13 cellular contexts compared by ENCODE assay signal in the genomic region with DNA sequence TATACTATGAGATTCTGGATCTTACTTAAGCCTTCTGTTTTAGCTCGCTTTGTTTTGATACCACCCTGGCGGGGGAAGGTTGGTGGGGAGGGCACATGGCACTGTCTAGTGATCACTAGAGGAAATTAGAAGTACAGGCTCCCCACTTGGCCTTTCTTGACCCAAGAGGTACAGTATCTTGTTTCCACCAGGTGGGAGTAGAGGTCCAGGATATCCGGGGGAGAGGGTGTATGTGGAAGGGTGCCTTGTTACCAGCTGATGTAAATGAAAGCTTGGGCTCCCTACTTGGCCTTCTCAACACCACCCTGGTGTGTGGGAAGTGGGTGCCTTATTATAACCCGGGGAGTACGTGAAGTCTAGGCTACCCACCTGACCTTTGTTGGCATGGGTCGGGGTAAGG. TPM values are rescaled to one million over a fixed set of nuclear protein-coding genes. Genes with fewer than 3 reads are reported as not detected.
DNase-seq lines count a peak whose midpoint lies in the region; ATAC-seq, FAIRE-seq and TF ChIP-seq lines count a peak whose summit lies in the region.
"Had no signal": no experiment of that assay in that cellular context is flagged by ENCODE, and none has a peak within 500 bp of the region (broad histone marks: within the 10 kb centered on the region; RNA-seq: fewer than 3 reads in every experiment).

No MANE protein-coding gene starts in this region.

- H3K36me3 ChIP-seq in left lung (no peaks in the 10 kb centered on the region), kidney (ENCODE audit: control insufficient read depth in 1 of 2, insufficient read depth in 2 of 2, low read length in 2 of 2) (no peaks in the 10 kb centered on the region)
- H3K36me3 ChIP-seq: gastrocnemius medialis, thoracic aorta had no signal

- no peak overlapping the region for H3K9ac ChIP-seq in kidney (ENCODE audit: low read length in 2 of 2)

- H3K27ac ChIP-seq in left lung = no peak overlapping the region
- H3K27ac ChIP-seq in kidney (ENCODE audit: low read depth in 2 of 2, low read length in 2 of 2) = no peak overlapping the region
- H3K27ac ChIP-seq: gastrocnemius medialis, thoracic aorta had no signal

- peak; percentile 36 for ATAC-seq in left lung
- ATAC-seq: gastrocnemius medialis had no signal

- TF ChIP-seq POLR2A in H54 (IDR thresholded peaks at IDR 0.05; ENCODE audit: low read depth, low read length) = no peak

- peaks cover 0 to 20% of the 10 kb centered on the region in 2 donors for H3K4me1 ChIP-seq in left lung
- peaks cover 0 to 4% of the 10 kb centered on the region in 2 donors for H3K4me1 ChIP-seq in kidney (ENCODE audit: control insufficient read depth in 1 of 2, insufficient read depth in 1 of 2, low read depth in 1 of 2, low read length in 2 of 2)

- no peak overlapping the region for H3K4me3 ChIP-seq in left lung
- H3K4me3 ChIP-seq in kidney (ENCODE audit: low read length in 2 of 2) = no peak overlapping the region
- H3K4me3 ChIP-seq: gastrocnemius medialis, thoracic aorta had no signal

- no peaks in the 10 kb centered on the region for H3K27me3 ChIP-seq in left lung
- H3K27me3 ChIP-seq: gastrocnemius medialis had no signal

- DNase-seq in DMS53 (lab: John Stamatoyannopoulos, UW) (peak; percentile 36), DMS53 treated with DMSO at 0.1 percent for 48 hours (lab: John Stamatoyannopoulos, UW; ENCODE audit: unreplicated experiment) (no peak), GM20000 (ENCODE audit: low spot score) (peak; percentile 38), left lung (no peak), kidney (no peak), H54 (ENCODE audit: insufficient read length, low spot score) (no peak), GM03348 (ENCODE audit: low spot score) (no peak)
- DNase-seq in activated CD8-positive, alpha-beta memory T cell treated with anti-CD3 and anti-CD28 coated beads, Interleukin-2, amount 50 U/mL, for 4 hours = peak; percentile 37
- DNase-seq: 8988T, gastrocnemius medialis, NCI-H69 had no signal

- TF ChIP-seq CTCF in GM20000 (IDR thresholded peaks at IDR 0.05; ENCODE audit: extremely low read depth, missing control alignments) (no peak), left lung (IDR thresholded peaks at IDR 0.05) (no peak), kidney (IDR thresholded peaks at IDR 0.05; ENCODE audit: borderline replicate concordance, extremely low read depth, insufficient read depth) (no peak)

- H3K9me3 ChIP-seq in left lung (peaks cover 0 to 10% of the 10 kb centered on the region in 2 donors), kidney (ENCODE audit: control insufficient read depth in 1 of 2, low read length in 2 of 2) (peaks cover 0 to 7% of the 10 kb centered on the region in 2 donors)
- H3K9me3 ChIP-seq: gastrocnemius medialis had no signal

- no peak for FAIRE-seq in kidney (lab: Jason Lieb, UNC)
- no peak for FAIRE-seq in H54 (lab: Jason Lieb, UNC)
- FAIRE-seq: astrocyte had no signal

- intact Hi-C loops in left lung (cut with DNase I) (no loop called here), kidney (cut with DNase I) (no loop called here)

RNA-seq across cellular contexts. Expression of a gene that starts 7.5 kb away (rescaled TPM):
- total RNA-seq in left lung (100 to 1,000 TPM in 1 of 2 donors, 10 to 100 TPM in 1; 82.5 to 109 TPM), kidney (59.3 TPM)
- 11.8 TPM for polyA plus RNA-seq in kidney (ENCODE audit: insufficient read depth, low read depth, low replicate concordance)

Comparison
In these comparisons a context has a peak if more than half of its experiments do, and no peak if none do; other contexts are left out.
1. DNase-seq: peak in DMS53 (single experiment), GM20000 (single experiment) and activated CD8-positive, alpha-beta memory T cell treated with anti-CD3 and anti-CD28 coated beads, Interleukin-2, amount 50 U/mL, for 4 hours (single experiment); none in DMS53 treated with DMSO at 0.1 percent for 48 hours (single experiment), left lung (0 of 2), kidney (single experiment), H54 (single experiment) and GM03348 (single experiment).